In the genomic region with DNA sequence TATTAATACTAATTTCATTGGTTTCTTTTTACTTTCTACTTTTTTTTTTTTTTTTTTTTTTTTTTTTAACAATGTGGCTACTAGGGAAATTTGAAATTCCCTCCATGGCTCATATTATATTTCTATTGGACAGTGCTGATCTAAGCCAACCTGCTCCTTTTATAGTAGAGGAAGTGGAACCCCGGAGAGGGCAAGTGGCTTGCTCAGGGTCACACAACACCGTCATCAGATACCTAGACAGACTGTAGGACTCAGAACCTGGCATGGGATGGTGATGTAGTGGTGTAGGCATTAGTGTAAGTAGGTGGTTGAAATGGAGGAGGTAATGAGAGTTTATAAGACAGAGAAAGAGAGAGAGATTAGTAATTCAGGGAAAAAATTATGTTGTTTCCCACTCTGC, we compare ENCODE assay signal across 12 cellular contexts. TPM values are rescaled to one million over a fixed set of nuclear protein-coding genes. Genes with fewer than 3 reads are reported as not detected.
DNase-seq lines count a peak whose midpoint lies in the region; ATAC-seq, FAIRE-seq and TF ChIP-seq lines count a peak whose summit lies in the region.
"Had no signal": no experiment of that assay in that cellular context is flagged by ENCODE, and none has a peak within 500 bp of the region (broad histone marks: within the 10 kb centered on the region; RNA-seq: fewer than 3 reads in every experiment).

No MANE protein-coding gene starts in this region.

- H3K9me1 ChIP-seq in K562 (ENCODE audit: control insufficient read depth, insufficient read depth, low read length), result no peaks in the 10 kb centered on the region

- CTCF ChIA-PET in K562 (lab: Yijun Ruan, JAX; ENCODE audit: low intra/inter-chr PET ratio), result interaction anchor here (0.7 kb wide), 1 partner anchor 54 kb away, joined by 4 read pairs; no protein-coding TSS in a partner anchor

- no peak for TF ChIP-seq CTCF in K562 (IDR thresholded peaks at IDR 0.05 in 2 of 3, conservative IDR thresholded peaks at IDR 0.05 in 1 of 3; ENCODE audit: insufficient read depth in 2 of 3, low read depth in 1 of 3, low read length in 3 of 3)
- TF ChIP-seq CTCF in upper lobe of right lung (IDR thresholded peaks at IDR 0.05), result no peak

- H3K36me3 Mint-ChIP-seq in activated naive CD8-positive, alpha-beta T cell treated with anti-CD3 and anti-CD28 coated beads, Interleukin-2, amount 10 ng/mL, durations not matched to agents 7 days and 5 days, result peaks cover 2% of the 10 kb centered on the region
- H3K36me3 Mint-ChIP-seq in activated naive CD8-positive, alpha-beta T cell treated with anti-CD3 and anti-CD28 coated beads for 36 hours, result peaks cover 2% of the 10 kb centered on the region

- ATAC-seq in activated naive CD8-positive, alpha-beta T cell treated with anti-CD3 and anti-CD28 coated beads, Interleukin-2, amount 10 ng/mL, durations not matched to agents 7 days and 5 days (ENCODE audit: low read depth), result no peak
- ATAC-seq in K562 (no peak), upper lobe of right lung (peak; percentile 61), GM18870 (IDR thresholded peaks at IDR 0.05; ENCODE audit: unreplicated experiment) (no peak)
- ATAC-seq: naive thymus-derived CD8-positive, alpha-beta T cell had no signal

- no peak overlapping the region for H3K4me2 ChIP-seq in K562 (ENCODE audit: insufficient read depth, low read length)

- H3K9me3 Mint-ChIP-seq in activated naive CD8-positive, alpha-beta T cell treated with anti-CD3 and anti-CD28 coated beads, Interleukin-2, amount 10 ng/mL, durations not matched to agents 7 days and 5 days, result peaks cover 8% of the 10 kb centered on the region
- H3K9me3 Mint-ChIP-seq in activated naive CD8-positive, alpha-beta T cell treated with anti-CD3 and anti-CD28 coated beads for 36 hours, result peaks cover 4% of the 10 kb centered on the region

- no peak for FAIRE-seq in K562 (lab: Jason Lieb, UNC)

- peaks cover 14% of the 10 kb centered on the region for H3K4me1 Mint-ChIP-seq in activated naive CD8-positive, alpha-beta T cell treated with anti-CD3 and anti-CD28 coated beads, Interleukin-2, amount 10 ng/mL, durations not matched to agents 7 days and 5 days
- H3K4me1 Mint-ChIP-seq in activated naive CD8-positive, alpha-beta T cell treated with anti-CD3 and anti-CD28 coated beads for 36 hours, result peaks cover 13% of the 10 kb centered on the region

- H4K20me1 ChIP-seq in K562 (replicated peaks; ENCODE audit: control insufficient read depth, insufficient read depth, low read length), result no peaks in the 10 kb centered on the region; the same call in 1 of the 2 replicates

- peak overlapping the region in 1 of 2 experiments; percentile 55; a peak in 1 of 4 replicates for H3K9ac ChIP-seq in K562 (ENCODE audit: insufficient read depth in 1 of 2, low read depth in 2 of 2, low read length in 2 of 2)

- WGBS in K562 (ENCODE audit: insufficient coverage, low coverage, missing lambda C conversion rate), result 43% methylated on average over 2 of the region's 2 CpGs

- no TSS peak for BruUV-seq in K562 (replicated peaks; lab: Mats Ljungman, UMichigan)

- peaks cover 2% of the 10 kb centered on the region for H3K9me3 ChIP-seq in K562 (replicated peaks; ENCODE audit: control insufficient read depth, insufficient read depth, low read depth, low read length)
- H3K9me3 ChIP-seq in upper lobe of right lung, result peaks cover 7% of the 10 kb centered on the region

- no peak overlapping the region for H3K4me3 Mint-ChIP-seq in activated naive CD8-positive, alpha-beta T cell treated with anti-CD3 and anti-CD28 coated beads, Interleukin-2, amount 10 ng/mL, durations not matched to agents 7 days and 5 days
- H3K4me3 Mint-ChIP-seq in activated naive CD8-positive, alpha-beta T cell treated with anti-CD3 and anti-CD28 coated beads for 36 hours, result no peak overlapping the region

- peaks cover 3 to 47% of the 10 kb centered on the region in 2 experiments; a peak in 4 of 5 replicates for H3K4me1 ChIP-seq in K562 (replicated peaks in 1 of 2; ENCODE audit: control insufficient read depth in 2 of 2, insufficient read depth in 2 of 2, low read length in 2 of 2)
- peaks cover 26% of the 10 kb centered on the region for H3K4me1 ChIP-seq in upper lobe of right lung

- intact Hi-C loops in K562 (cut with micrococcal nuclease) (loop anchor here (5.0 kb wide), 1 partner anchor 75 kb away; no protein-coding TSS in a partner anchor), upper lobe of right lung (cut with DNase I) (no loop called here)

- in situ Hi-C loops in K562 (cut with MboI), result no loop called here

- H3K27ac ChIP-seq in K562 (ENCODE audit: extremely low read depth, low read depth, low read length), result no peak overlapping the region
- H3K27ac ChIP-seq in upper lobe of right lung, result no peak overlapping the region

- H3K79me2 ChIP-seq in K562 (ENCODE audit: control insufficient read depth, insufficient read depth, low read length), result peaks cover 68% of the 10 kb centered on the region

- H3K27me3 ChIP-seq in K562 (ENCODE audit: control insufficient read depth in 2 of 2, insufficient read depth in 2 of 2, low read length in 2 of 2) (no peaks in the 10 kb centered on the region), upper lobe of right lung (no peaks in the 10 kb centered on the region)

- peak overlapping the region; percentile 65 for H3K27ac Mint-ChIP-seq in activated naive CD8-positive, alpha-beta T cell treated with anti-CD3 and anti-CD28 coated beads, Interleukin-2, amount 10 ng/mL, durations not matched to agents 7 days and 5 days
- no peak overlapping the region for H3K27ac Mint-ChIP-seq in activated naive CD8-positive, alpha-beta T cell treated with anti-CD3 and anti-CD28 coated beads for 36 hours

- TF ChIP-seq RAD21 in K562 (CRISPR knock-in tag; conservative IDR thresholded peaks at IDR 0.05 in 1 of 2, IDR thresholded peaks at IDR 0.05 in 1 of 2), result no peak

- no peak for TF ChIP-seq EP300 in K562 (IDR thresholded peaks at IDR 0.05; ENCODE audit: low read length)

- POLR2A ChIA-PET in activated naive CD8-positive, alpha-beta T cell treated with anti-CD3 and anti-CD28 coated beads, Interleukin-2, amount 10 ng/mL, durations not matched to agents 7 days and 5 days (lab: Charles Lee), result no interaction called here
- POLR2A ChIA-PET in K562 (lab: Yijun Ruan, JAX), result interaction anchor here (0.7 to 1.0 kb wide), 2 partner anchors 14 to 41 kb away, joined by 3 read pairs; no protein-coding TSS in a partner anchor

- H3K36me3 ChIP-seq in K562 (ENCODE audit: control insufficient read depth, insufficient read depth, low read length), result peaks cover 4% of the 10 kb centered on the region; the same call in 2 of the 3 replicates
- no peaks in the 10 kb centered on the region for H3K36me3 ChIP-seq in upper lobe of right lung

- peaks cover 6% of the 10 kb centered on the region for H3K27me3 Mint-ChIP-seq in activated naive CD8-positive, alpha-beta T cell treated with anti-CD3 and anti-CD28 coated beads, Interleukin-2, amount 10 ng/mL, durations not matched to agents 7 days and 5 days
- peaks cover 7% of the 10 kb centered on the region for H3K27me3 Mint-ChIP-seq in activated naive CD8-positive, alpha-beta T cell treated with anti-CD3 and anti-CD28 coated beads for 36 hours

- DNase-seq in activated naive CD8-positive, alpha-beta T cell treated with anti-CD3 and anti-CD28 coated beads, Interleukin-2, amount 10 ng/mL, durations not matched to agents 7 days and 5 days, result no peak
- no peak for DNase-seq in activated naive CD8-positive, alpha-beta T cell treated with anti-CD3 and anti-CD28 coated beads for 36 hours
- DNase-seq in K562 (ENCODE audit: extremely low read depth in 1 of 4, low spot score in 3 of 4), result no peak
- peak; percentile 68 for DNase-seq in kidney tubule cell (ENCODE audit: low spot score)
- no peak for DNase-seq in upper lobe of right lung
- no peak for DNase-seq in NCI-H1105 (lab: John Stamatoyannopoulos, UW)
- DNase-seq in DMS53 (lab: John Stamatoyannopoulos, UW), result no peak
- DNase-seq: AML-193; naive thymus-derived CD8-positive, alpha-beta T cell; NCI-H1436; T-helper 9 cell had no signal

- no peak for TF ChIP-seq POLR2A in K562 (conservative IDR thresholded peaks at IDR 0.05)

- H3K4me3 ChIP-seq in K562, result no peak overlapping the region
- peak overlapping the region; percentile 42 for H3K4me3 ChIP-seq in upper lobe of right lung

- H2AFZ ChIP-seq in K562 (ENCODE audit: low read depth, low read length), result no peak overlapping the region

TF ChIP-seq in K562, 482 proteins besides CTCF, POLR2A, EP300 and RAD21:
- peak; percentile 33; the same call in 1 of the 2 replicates for TF ChIP-seq ZNF316 (IDR thresholded peaks at IDR 0.05)
- TF ChIP-seq SRSF7 (optimal IDR thresholded peaks at IDR 0.05; ENCODE audit: low read depth, low read length), result no peak
TF ChIP-seq in K562: peak in this region for 1.

RNA-seq across cellular contexts. Expression of a gene that starts 10.8 kb away (rescaled TPM):
- under 1 TPM; 0.60 to 0.75 TPM for total RNA-seq in activated naive CD8-positive, alpha-beta T cell treated with anti-CD3 and anti-CD28 coated beads, Interleukin-2, amount 10 ng/mL, durations not matched to agents 7 days and 5 days
- total RNA-seq in activated naive CD8-positive, alpha-beta T cell treated with anti-CD3 and anti-CD28 coated beads for 36 hours, result under 1 TPM; 0.27 to 0.70 TPM
- total RNA-seq in K562 (2011; cell fraction: chromatin; rRNA removed; ENCODE audit: low replicate concordance), result 5.9 and 8.1 TPM in 2 replicates
- total RNA-seq in K562 (2011; cell fraction: nucleolus; rRNA removed), result 2.8 and 5.8 TPM in 2 replicates
- 4.7 and 6.1 TPM in 2 replicates for total RNA-seq in K562 (2011; cell fraction: nucleoplasm; rRNA removed)
- total RNA-seq in K562 (2014; rRNA removed), result 4.4 and 5.0 TPM in 2 replicates
- total RNA-seq in K562 (2014; rRNA removed; fragmentation: Illumina TruSeq; extraction: Trizol), result 2.9 and 3.3 TPM in 2 replicates
- total RNA-seq in K562 (2015; rRNA removed; fragmentation: Illumina TruSeq; extraction: Trizol), result 3.4 and 4.0 TPM in 2 replicates
- total RNA-seq in K562 (2021), result 13.4 and 13.7 TPM in 2 replicates
- 0.04 and 0.08 TPM in 2 replicates for polyA plus RNA-seq in K562 (2011; rRNA removed)
- polyA plus RNA-seq in K562 (2011; cell fraction: cytosol; rRNA removed), result 0.06 and 0.09 TPM in 2 replicates
- 0.04 and 0.24 TPM in 2 replicates for polyA plus RNA-seq in K562 (2011; cell fraction: nucleus; rRNA removed)
- polyA plus RNA-seq in K562 (2012), result 7.5 and 7.8 TPM in 2 replicates
- polyA plus RNA-seq in K562 (2014; fragmentation: Illumina TruSeq; extraction: Trizol), result 8.8 and 9.2 TPM in 2 replicates
- under 1 TPM; 0.22 to 0.32 TPM for polyA plus RNA-seq in K562 (2014; fragmentation: Nextera tagmentation; extraction: Ambion mirVana)
- polyA plus RNA-seq in K562 (2014; rRNA removed), result 4.6 and 5.3 TPM in 2 replicates
- polyA minus RNA-seq in K562 (2011; rRNA and poly(A)+ RNA removed), result 0.07 TPM in 1 of 2 replicates, not detected in the other
- polyA minus RNA-seq in K562 (2011; cell fraction: cytosol; rRNA and poly(A)+ RNA removed), result 0.36 TPM in 1 of 2 replicates, not detected in the other
- polyA minus RNA-seq in K562 (2011; cell fraction: nucleus; rRNA and poly(A)+ RNA removed), result 0.27 TPM in 1 of 2 replicates, not detected in the other
- 9.8 TPM for total RNA-seq in upper lobe of right lung
